Comparison of ENCODE assay signal across 11 cellular contexts in genomic region chr10:28530751-28531150, GRCh38. TPM values are rescaled to one million over a fixed set of nuclear protein-coding genes. Genes with fewer than 3 reads are reported as not detected.
DNase-seq lines count a peak whose midpoint lies in the region; ATAC-seq and TF ChIP-seq lines count a peak whose summit lies in the region.
"Had no signal": no experiment of that assay in that cellular context is flagged by ENCODE, and none has a peak within 500 bp of the region (broad histone marks: within the 10 kb centered on the region; RNA-seq: fewer than 3 reads in every experiment).

No MANE protein-coding gene starts in this region.

- no peak for TF ChIP-seq CTCF in CD8-positive, alpha-beta T cell (IDR thresholded peaks at IDR 0.05)
- no peak for TF ChIP-seq CTCF in HCT116 (IDR thresholded peaks at IDR 0.05 in 2 of 3, conservative IDR thresholded peaks at IDR 0.05 in 1 of 3; ENCODE audit: borderline replicate concordance in 1 of 3, insufficient read depth in 1 of 3, low read depth in 2 of 3, low read length in 2 of 3)
- no peak for TF ChIP-seq CTCF in suprapubic skin (IDR thresholded peaks at IDR 0.05)

- H3K9ac ChIP-seq in HCT116 (ENCODE audit: low read length): no peak overlapping the region

- peaks cover 52% of the 10 kb centered on the region for H3K79me2 ChIP-seq in HCT116 (ENCODE audit: insufficient read depth, low read length)

- TF ChIP-seq POLR2A in HCT116 (IDR thresholded peaks at IDR 0.05; ENCODE audit: borderline replicate concordance, extremely low read depth, insufficient read depth, insufficient read length): no peak
- no peak for TF ChIP-seq POLR2A in suprapubic skin (IDR thresholded peaks at IDR 0.05)

- CTCF ChIA-PET in CD8-positive, alpha-beta T cell (lab: Charles Lee): no interaction called here
- CTCF ChIA-PET in HCT116 (lab: Charles Lee): no interaction called here
- CTCF ChIA-PET in naive thymus-derived CD4-positive, alpha-beta T cell (lab: Charles Lee): no interaction called here

- no peaks in the 10 kb centered on the region for H3K9me3 ChIP-seq in CD8-positive, alpha-beta T cell (ENCODE audit: low read length)
- H3K9me3 ChIP-seq in HCT116 (ENCODE audit: control insufficient read depth in 1 of 2, insufficient read depth in 1 of 2, low read depth in 1 of 2, low read length in 2 of 2) (no peaks in the 10 kb centered on the region), suprapubic skin (no peaks in the 10 kb centered on the region)
- no peaks in the 10 kb centered on the region for H3K9me3 ChIP-seq in naive thymus-derived CD4-positive, alpha-beta T cell (ENCODE audit: control insufficient read depth in 2 of 3, low read length in 3 of 3)
- H3K9me3 ChIP-seq: adrenal gland had no signal

- no peak for ATAC-seq in CD8-positive, alpha-beta T cell
- no peak for ATAC-seq in HCT116
- ATAC-seq in naive thymus-derived CD4-positive, alpha-beta T cell: no peak
- ATAC-seq in HG03135 (IDR thresholded peaks at IDR 0.05; ENCODE audit: unreplicated experiment): no peak

- H3K27me3 Mint-ChIP-seq in CD8-positive, alpha-beta T cell (ENCODE audit: low read depth): no peaks in the 10 kb centered on the region
- no peaks in the 10 kb centered on the region for H3K27me3 Mint-ChIP-seq in activated naive CD8-positive, alpha-beta T cell treated with anti-CD3 and anti-CD28 coated beads for 36 hours
- peaks cover 0 to 2% (median 0%) of the 10 kb centered on the region in 5 donors for H3K27me3 Mint-ChIP-seq in naive thymus-derived CD4-positive, alpha-beta T cell

- no peaks in the 10 kb centered on the region for H3K9me2 ChIP-seq in HCT116 (ENCODE audit: insufficient read depth)

- no peak overlapping the region for H3K4me3 ChIP-seq in CD8-positive, alpha-beta T cell (ENCODE audit: low read depth, low read length)
- H3K4me3 ChIP-seq in HCT116 (replicated peaks in 1 of 2; ENCODE audit: low read depth in 1 of 2, low read length in 2 of 2): no peak overlapping the region; a peak in 1 of 4 replicates
- H3K4me3 ChIP-seq in naive thymus-derived CD4-positive, alpha-beta T cell (ENCODE audit: low read length): no peak overlapping the region
- no peak overlapping the region for H3K4me3 ChIP-seq in suprapubic skin

- peaks cover 57% of the 10 kb centered on the region for H3K4me1 Mint-ChIP-seq in CD8-positive, alpha-beta T cell (ENCODE audit: low read depth)
- peaks cover 31% of the 10 kb centered on the region for H3K4me1 Mint-ChIP-seq in activated naive CD8-positive, alpha-beta T cell treated with anti-CD3 and anti-CD28 coated beads for 36 hours
- H3K4me1 Mint-ChIP-seq in naive thymus-derived CD4-positive, alpha-beta T cell: peaks cover 39 to 79% (median 60%) of the 10 kb centered on the region in 7 donors

- H3K4me1 ChIP-seq in CD8-positive, alpha-beta T cell (ENCODE audit: insufficient read depth, low read length): peaks cover 29% of the 10 kb centered on the region
- H3K4me1 ChIP-seq in HCT116 (ENCODE audit: control insufficient read depth in 1 of 2, insufficient read depth in 2 of 2, low read length in 2 of 2) (peaks cover 4 to 22% of the 10 kb centered on the region in 2 experiments; a peak in 3 of 4 replicates), suprapubic skin (peaks cover 29% of the 10 kb centered on the region)
- H3K4me1 ChIP-seq in naive thymus-derived CD4-positive, alpha-beta T cell (ENCODE audit: control insufficient read depth in 2 of 2, insufficient read depth in 2 of 2, low read length in 2 of 2): peaks cover 17 to 23% of the 10 kb centered on the region in 2 donors

- H3K27ac ChIP-seq in CD8-positive, alpha-beta T cell (ENCODE audit: low read depth, low read length): no peak overlapping the region
- H3K27ac ChIP-seq in HCT116 (ENCODE audit: low read depth, low read length): no peak overlapping the region
- peak overlapping the region; percentile 98 for H3K27ac ChIP-seq in naive thymus-derived CD4-positive, alpha-beta T cell (ENCODE audit: low read depth, low read length)
- H3K27ac ChIP-seq in suprapubic skin: no peak overlapping the region
- H3K27ac ChIP-seq: adrenal gland had no signal

- no peak for DNase-seq in CD8-positive, alpha-beta T cell
- DNase-seq in HCT116 (ENCODE audit: low read depth, low spot score) (no peak), suprapubic skin (ENCODE audit: low spot score in 2 of 2) (no peak), NCI-H2029 treated with DMSO at 0.1 percent for 48 hours (lab: John Stamatoyannopoulos, UW) (no peak)
- DNase-seq in activated naive CD8-positive, alpha-beta T cell treated with anti-CD3 and anti-CD28 coated beads for 36 hours: no peak
- DNase-seq in naive thymus-derived CD4-positive, alpha-beta T cell: no peak
- DNase-seq: GDM1, NCI-H1048, posterior cingulate gyrus had no signal

- H3K4me2 ChIP-seq in HCT116 (ENCODE audit: low read length): peak overlapping the region; percentile 89

- H3K36me3 ChIP-seq in CD8-positive, alpha-beta T cell (ENCODE audit: insufficient read depth, low read length): peaks cover 6% of the 10 kb centered on the region
- H3K36me3 ChIP-seq in HCT116 (ENCODE audit: control insufficient read depth in 1 of 2, insufficient read depth in 2 of 2, low read length in 2 of 2) (peaks cover 8 to 14% of the 10 kb centered on the region in 2 experiments), suprapubic skin (peaks cover 7% of the 10 kb centered on the region)
- H3K36me3 ChIP-seq in naive thymus-derived CD4-positive, alpha-beta T cell (ENCODE audit: control insufficient read depth in 2 of 3, insufficient read depth in 3 of 3, low read length in 3 of 3): peaks cover 0 to 16% (median 5%) of the 10 kb centered on the region in 3 experiments

- H3K27ac Mint-ChIP-seq in CD8-positive, alpha-beta T cell: peak overlapping the region; percentile 97
- H3K27ac Mint-ChIP-seq in activated naive CD8-positive, alpha-beta T cell treated with anti-CD3 and anti-CD28 coated beads for 36 hours: no peak overlapping the region
- H3K27ac Mint-ChIP-seq in naive thymus-derived CD4-positive, alpha-beta T cell: peak overlapping the region; percentile 28 to 100 (median 97)

- H3K9me3 Mint-ChIP-seq in CD8-positive, alpha-beta T cell: peaks cover 5% of the 10 kb centered on the region
- no peaks in the 10 kb centered on the region for H3K9me3 Mint-ChIP-seq in activated naive CD8-positive, alpha-beta T cell treated with anti-CD3 and anti-CD28 coated beads for 36 hours
- H3K9me3 Mint-ChIP-seq in naive thymus-derived CD4-positive, alpha-beta T cell: peaks cover 2 to 28% (median 8%) of the 10 kb centered on the region in 11 donors

- no TSS peak for BruUV-seq in HCT116 (replicated peaks; lab: Mats Ljungman, UMichigan)

- H3K36me3 Mint-ChIP-seq in CD8-positive, alpha-beta T cell: peaks cover 45% of the 10 kb centered on the region
- peaks cover 64% of the 10 kb centered on the region for H3K36me3 Mint-ChIP-seq in activated naive CD8-positive, alpha-beta T cell treated with anti-CD3 and anti-CD28 coated beads for 36 hours
- peaks cover 7 to 56% (median 43%) of the 10 kb centered on the region in 5 donors for H3K36me3 Mint-ChIP-seq in naive thymus-derived CD4-positive, alpha-beta T cell

- H3K27me3 ChIP-seq in CD8-positive, alpha-beta T cell (ENCODE audit: insufficient read depth, low read length): no peaks in the 10 kb centered on the region
- H3K27me3 ChIP-seq in HCT116 (ENCODE audit: insufficient read depth, low read length) (no peaks in the 10 kb centered on the region), suprapubic skin (no peaks in the 10 kb centered on the region)
- no peaks in the 10 kb centered on the region for H3K27me3 ChIP-seq in naive thymus-derived CD4-positive, alpha-beta T cell (ENCODE audit: control insufficient read depth in 2 of 2, insufficient read depth in 2 of 2, low read length in 2 of 2)
- H3K27me3 ChIP-seq: adrenal gland had no signal

- 70% methylated on average over 3 of the region's 3 CpGs for WGBS in suprapubic skin

- TF ChIP-seq RAD21 in HCT116 (IDR thresholded peaks at IDR 0.05; ENCODE audit: low read depth): no peak

- RAD21 ChIA-PET in HCT116 (lab: Charles Lee; ENCODE audit: low non-redundant PET in 1 of 2, low total read pairs in 2 of 2, uncharacterized antibody in 2 of 2, unreplicated experiment in 2 of 2): no interaction called here

- POLR2A ChIA-PET in CD8-positive, alpha-beta T cell (lab: Charles Lee): no interaction called here
- POLR2A ChIA-PET in HCT116 (lab: Charles Lee): interaction anchor here (0.6 kb wide), 1 partner anchor 25 kb away, joined by 8 read pairs; no protein-coding TSS in a partner anchor
- POLR2A ChIA-PET in naive thymus-derived CD4-positive, alpha-beta T cell (lab: Charles Lee): no interaction called here

- peaks cover 15% of the 10 kb centered on the region; the same call in 1 of the 2 replicates for H4K20me1 ChIP-seq in HCT116 (ENCODE audit: insufficient read depth)

- peak overlapping the region; percentile 99 for H3K4me3 Mint-ChIP-seq in CD8-positive, alpha-beta T cell
- peak overlapping the region; percentile 96 for H3K4me3 Mint-ChIP-seq in activated naive CD8-positive, alpha-beta T cell treated with anti-CD3 and anti-CD28 coated beads for 36 hours
- H3K4me3 Mint-ChIP-seq in naive thymus-derived CD4-positive, alpha-beta T cell: peak overlapping the region; percentile 93 to 99 (median 98)

- H2AFZ ChIP-seq in HCT116 (ENCODE audit: low read depth, low read length, poor library complexity, severe bottlenecking): no peak overlapping the region

- intact Hi-C loops in CD8-positive, alpha-beta T cell (cut with DNase I, micrococcal nuclease): loop anchor here (5.0 to 10.0 kb wide), 7 partner anchors 62 to 1676 kb away; partner anchors contain the start of genes BAMBI (in 2 of the 2), ABI1 (in 1 of the 2) and MKX (in 1 of the 2)
- intact Hi-C loops in HCT116 (cut with micrococcal nuclease): no loop called here
- intact Hi-C loops in naive thymus-derived CD4-positive, alpha-beta T cell (cut with micrococcal nuclease): loop anchor here (5.0 kb wide), 7 partner anchors 57 to 788 kb away; no protein-coding TSS in a partner anchor

- no peak for TF ChIP-seq EP300 in suprapubic skin (IDR thresholded peaks at IDR 0.05)

TF ChIP-seq in HCT116, 20 proteins besides CTCF, POLR2A, EP300 and RAD21 (continues in another document):
- TF ChIP-seq SIN3A (IDR thresholded peaks at IDR 0.05; ENCODE audit: low read depth): no peak
- no peak for TF ChIP-seq EZH2 (IDR thresholded peaks at IDR 0.05)
- TF ChIP-seq SP1 (IDR thresholded peaks at IDR 0.05; ENCODE audit: low read depth): no peak

RNA-seq across cellular contexts. Expression of gene WAC, which starts 2.2 kb away (rescaled TPM):
- 100 to 1,000 TPM; 195 to 200 TPM for total RNA-seq in CD8-positive, alpha-beta T cell
- total RNA-seq in HCT116 (2021; ENCODE audit: unreplicated experiment): 117 TPM
- polyA plus RNA-seq in HCT116 (2012): 69.0 and 83.4 TPM in 2 replicates
- 100 to 1,000 TPM; 123 to 126 TPM for total RNA-seq in activated naive CD8-positive, alpha-beta T cell treated with anti-CD3 and anti-CD28 coated beads for 36 hours
- total RNA-seq in naive thymus-derived CD4-positive, alpha-beta T cell: 100 to 1,000 TPM; 143 to 184 (median 179) TPM
- polyA plus RNA-seq in naive thymus-derived CD4-positive, alpha-beta T cell: 100 to 1,000 TPM in 1 of 2 donors, 10 to 100 TPM in 1; 86.0 to 115 TPM
- total RNA-seq in suprapubic skin: 100 to 1,000 TPM in 3 of 4 donors, 10 to 100 TPM in 1; 91.6 to 164 (median 107) TPM
